In genomic region chr16:1782408-1783247, GRCh38 we compare ENCODE assay signal across 1 cellular context.
A peak's percentile ranks its signal among the peaks of the same experiment; 100 is the strongest.
TF ChIP-seq lines count a peak whose summit lies in the region.

Gene NUBP2, plus strand, starts transcription at chr16:1782960. Its CDS starts 61 bp downstream, at chr16:1783021.
Gene SPSB3, minus strand, starts transcription at chr16:1782571. Its CDS starts 1,088 bp downstream, at chr16:1781483.

TF ChIP-seq in HEK293, 187 proteins besides CTCF, POLR2A, EP300 and RAD21 (continued from another document):
- TF ChIP-seq, protein P1, sequence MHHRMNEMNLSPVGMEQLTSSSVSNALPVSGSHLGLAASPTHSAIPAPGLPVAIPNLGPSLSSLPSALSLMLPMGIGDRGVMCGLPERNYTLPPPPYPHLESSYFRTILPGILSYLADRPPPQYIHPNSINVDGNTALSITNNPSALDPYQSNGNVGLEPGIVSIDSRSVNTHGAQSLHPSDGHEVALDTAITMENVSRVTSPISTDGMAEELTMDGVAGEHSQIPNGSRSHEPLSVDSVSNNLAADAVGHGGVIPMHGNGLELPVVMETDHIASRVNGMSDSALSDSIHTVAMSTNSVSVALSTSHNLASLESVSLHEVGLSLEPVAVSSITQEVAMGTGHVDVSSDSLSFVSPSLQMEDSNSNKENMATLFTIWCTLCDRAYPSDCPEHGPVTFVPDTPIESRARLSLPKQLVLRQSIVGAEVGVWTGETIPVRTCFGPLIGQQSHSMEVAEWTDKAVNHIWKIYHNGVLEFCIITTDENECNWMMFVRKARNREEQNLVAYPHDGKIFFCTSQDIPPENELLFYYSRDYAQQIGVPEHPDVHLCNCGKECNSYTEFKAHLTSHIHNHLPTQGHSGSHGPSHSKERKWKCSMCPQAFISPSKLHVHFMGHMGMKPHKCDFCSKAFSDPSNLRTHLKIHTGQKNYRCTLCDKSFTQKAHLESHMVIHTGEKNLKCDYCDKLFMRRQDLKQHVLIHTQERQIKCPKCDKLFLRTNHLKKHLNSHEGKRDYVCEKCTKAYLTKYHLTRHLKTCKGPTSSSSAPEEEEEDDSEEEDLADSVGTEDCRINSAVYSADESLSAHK (tag by site-specific recombination; IDR thresholded peaks at IDR 0.05), result no peak
- TF ChIP-seq ZBTB20 (tag by site-specific recombination; IDR thresholded peaks at IDR 0.05), result peak; percentile 80
- 0 out of 2 replicates have a peak, but pooled peaks have one; percentile 24 for TF ChIP-seq ZNF184 (tag by site-specific recombination; IDR thresholded peaks at IDR 0.05)
- no peak for TF ChIP-seq ZNF280D (tag by site-specific recombination; IDR thresholded peaks at IDR 0.05)
- no peak for TF ChIP-seq ZNF747 (tag by site-specific recombination; IDR thresholded peaks at IDR 0.05)
- TF ChIP-seq, protein P2, sequence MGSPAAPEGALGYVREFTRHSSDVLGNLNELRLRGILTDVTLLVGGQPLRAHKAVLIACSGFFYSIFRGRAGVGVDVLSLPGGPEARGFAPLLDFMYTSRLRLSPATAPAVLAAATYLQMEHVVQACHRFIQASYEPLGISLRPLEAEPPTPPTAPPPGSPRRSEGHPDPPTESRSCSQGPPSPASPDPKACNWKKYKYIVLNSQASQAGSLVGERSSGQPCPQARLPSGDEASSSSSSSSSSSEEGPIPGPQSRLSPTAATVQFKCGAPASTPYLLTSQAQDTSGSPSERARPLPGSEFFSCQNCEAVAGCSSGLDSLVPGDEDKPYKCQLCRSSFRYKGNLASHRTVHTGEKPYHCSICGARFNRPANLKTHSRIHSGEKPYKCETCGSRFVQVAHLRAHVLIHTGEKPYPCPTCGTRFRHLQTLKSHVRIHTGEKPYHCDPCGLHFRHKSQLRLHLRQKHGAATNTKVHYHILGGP (tag by site-specific recombination; IDR thresholded peaks at IDR 0.05), result no peak
- no peak for TF ChIP-seq ZNF239 (tag by site-specific recombination; IDR thresholded peaks at IDR 0.05)
- TF ChIP-seq ZNF398 (tag by site-specific recombination; IDR thresholded peaks at IDR 0.05), result no peak
- TF ChIP-seq ZNF792 (tag by site-specific recombination; IDR thresholded peaks at IDR 0.05), result no peak
- no peak for TF ChIP-seq ZNF48 (tag by site-specific recombination; IDR thresholded peaks at IDR 0.05)
- no peak for TF ChIP-seq GFI1B (tag by site-specific recombination; IDR thresholded peaks at IDR 0.05)
- no peak for TF ChIP-seq OSR2 (tag by site-specific recombination; IDR thresholded peaks at IDR 0.05)
- TF ChIP-seq, protein P3, sequence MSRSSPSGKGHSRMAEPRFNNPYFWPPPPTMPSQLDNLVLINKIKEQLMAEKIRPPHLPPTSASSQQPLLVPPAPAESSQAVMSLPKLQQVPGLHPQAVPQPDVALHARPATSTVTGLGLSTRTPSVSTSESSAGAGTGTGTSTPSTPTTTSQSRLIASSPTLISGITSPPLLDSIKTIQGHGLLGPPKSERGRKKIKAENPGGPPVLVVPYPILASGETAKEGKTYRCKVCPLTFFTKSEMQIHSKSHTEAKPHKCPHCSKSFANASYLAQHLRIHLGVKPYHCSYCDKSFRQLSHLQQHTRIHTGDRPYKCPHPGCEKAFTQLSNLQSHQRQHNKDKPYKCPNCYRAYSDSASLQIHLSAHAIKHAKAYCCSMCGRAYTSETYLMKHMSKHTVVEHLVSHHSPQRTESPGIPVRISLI (tag by site-specific recombination; IDR thresholded peaks at IDR 0.05), result no peak
- no peak for TF ChIP-seq ZSCAN18 (tag by site-specific recombination; IDR thresholded peaks at IDR 0.05)
- TF ChIP-seq ZNF843 (tag by site-specific recombination; IDR thresholded peaks at IDR 0.05), result 0 out of 2 replicates have a peak, but pooled peaks have one; percentile 9
- no peak for TF ChIP-seq ZNF610 (tag by site-specific recombination; IDR thresholded peaks at IDR 0.05; ENCODE audit: borderline replicate concordance)
- TF ChIP-seq ZNF560 (tag by site-specific recombination; IDR thresholded peaks at IDR 0.05; ENCODE audit: borderline replicate concordance), result no peak
- 0 out of 2 replicates have a peak, but pooled peaks have one; percentile 49 for TF ChIP-seq BCL11A (tag by site-specific recombination; IDR thresholded peaks at IDR 0.05; ENCODE audit: low read depth)
- TF ChIP-seq ZNF23 (tag by site-specific recombination; IDR thresholded peaks at IDR 0.05; ENCODE audit: borderline replicate concordance), result no peak
- no peak for TF ChIP-seq ZFP69B (tag by site-specific recombination; IDR thresholded peaks at IDR 0.05)
- TF ChIP-seq, protein P4, sequence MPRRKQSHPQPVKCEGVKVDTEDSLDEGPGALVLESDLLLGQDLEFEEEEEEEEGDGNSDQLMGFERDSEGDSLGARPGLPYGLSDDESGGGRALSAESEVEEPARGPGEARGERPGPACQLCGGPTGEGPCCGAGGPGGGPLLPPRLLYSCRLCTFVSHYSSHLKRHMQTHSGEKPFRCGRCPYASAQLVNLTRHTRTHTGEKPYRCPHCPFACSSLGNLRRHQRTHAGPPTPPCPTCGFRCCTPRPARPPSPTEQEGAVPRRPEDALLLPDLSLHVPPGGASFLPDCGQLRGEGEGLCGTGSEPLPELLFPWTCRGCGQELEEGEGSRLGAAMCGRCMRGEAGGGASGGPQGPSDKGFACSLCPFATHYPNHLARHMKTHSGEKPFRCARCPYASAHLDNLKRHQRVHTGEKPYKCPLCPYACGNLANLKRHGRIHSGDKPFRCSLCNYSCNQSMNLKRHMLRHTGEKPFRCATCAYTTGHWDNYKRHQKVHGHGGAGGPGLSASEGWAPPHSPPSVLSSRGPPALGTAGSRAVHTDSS (tag by site-specific recombination; IDR thresholded peaks at IDR 0.05), result no peak
- TF ChIP-seq, protein P5, sequence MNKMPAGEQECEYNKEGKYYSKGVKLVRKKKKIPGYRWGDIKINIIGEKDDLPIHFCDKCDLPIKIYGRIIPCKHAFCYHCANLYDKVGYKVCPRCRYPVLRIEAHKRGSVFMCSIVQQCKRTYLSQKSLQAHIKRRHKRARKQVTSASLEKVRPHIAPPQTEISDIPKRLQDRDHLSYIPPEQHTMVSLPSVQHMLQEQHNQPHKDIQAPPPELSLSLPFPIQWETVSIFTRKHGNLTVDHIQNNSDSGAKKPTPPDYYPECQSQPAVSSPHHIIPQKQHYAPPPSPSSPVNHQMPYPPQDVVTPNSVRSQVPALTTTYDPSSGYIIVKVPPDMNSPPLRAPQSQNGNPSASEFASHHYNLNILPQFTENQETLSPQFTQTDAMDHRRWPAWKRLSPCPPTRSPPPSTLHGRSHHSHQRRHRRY (tag by site-specific recombination; IDR thresholded peaks at IDR 0.05), result no peak
- TF ChIP-seq KLF10 (tag by site-specific recombination; IDR thresholded peaks at IDR 0.05), result peak; percentile 71; the same call in 1 of the 2 replicates
- TF ChIP-seq REPIN1 (tag by site-specific recombination; IDR thresholded peaks at IDR 0.05; ENCODE audit: low read depth), result no peak
- no peak for TF ChIP-seq ZNF626 (tag by site-specific recombination; IDR thresholded peaks at IDR 0.05)
- TF ChIP-seq ZNF112 (tag by site-specific recombination; IDR thresholded peaks at IDR 0.05), result no peak
- TF ChIP-seq ZNF26 (tag by site-specific recombination; IDR thresholded peaks at IDR 0.05), result no peak
- TF ChIP-seq BCL11B (tag by site-specific recombination; IDR thresholded peaks at IDR 0.05; ENCODE audit: low read depth), result peak; percentile 89; the same call in 1 of the 2 replicates
- no peak for TF ChIP-seq ZNF571 (tag by site-specific recombination; IDR thresholded peaks at IDR 0.05)
- TF ChIP-seq SP3 (tag by site-specific recombination; IDR thresholded peaks at IDR 0.05), result peak; percentile 99
- no peak for TF ChIP-seq GLI2 (tag by site-specific recombination; IDR thresholded peaks at IDR 0.05; ENCODE audit: borderline replicate concordance, low read depth)
- TF ChIP-seq KLF7 (tag by site-specific recombination; IDR thresholded peaks at IDR 0.05; ENCODE audit: borderline replicate concordance), result no peak
- no peak for TF ChIP-seq ZNF785 (tag by site-specific recombination; IDR thresholded peaks at IDR 0.05)
- TF ChIP-seq ZBTB26 (tag by site-specific recombination; optimal IDR thresholded peaks at IDR 0.05), result peak; percentile 72
- TF ChIP-seq HOXD13 (CRISPR knock-in tag; IDR thresholded peaks at IDR 0.05; ENCODE audit: borderline replicate concordance), result no peak
- TF ChIP-seq TCF7L2 (IDR thresholded peaks at IDR 0.05; ENCODE audit: borderline replicate concordance, low read depth, low read length), result no peak
- TF ChIP-seq MZF1 (tag by site-specific recombination; IDR thresholded peaks at IDR 0.05; ENCODE audit: borderline replicate concordance), result no peak
- TF ChIP-seq ZNF16 (tag by site-specific recombination; IDR thresholded peaks at IDR 0.05; ENCODE audit: low read depth), result no peak
- no peak for TF ChIP-seq ZBTB1 (tag by site-specific recombination; IDR thresholded peaks at IDR 0.05)
- TF ChIP-seq ZNF707 (tag by site-specific recombination; IDR thresholded peaks at IDR 0.05), result no peak
- TF ChIP-seq ZNF510 (tag by site-specific recombination; IDR thresholded peaks at IDR 0.05; ENCODE audit: insufficient replicate concordance), result no peak
- TF ChIP-seq HOXC10 (CRISPR knock-in tag; IDR thresholded peaks at IDR 0.05), result peak; percentile 21; the same call in 1 of the 2 replicates
- TF ChIP-seq ZNF596 (tag by site-specific recombination; IDR thresholded peaks at IDR 0.05), result 0 out of 2 replicates have a peak, but pooled peaks have one; percentile 34
- no peak for TF ChIP-seq ZNF335 (tag by site-specific recombination; conservative IDR thresholded peaks at IDR 0.05)
- TF ChIP-seq ZNF354C (tag by site-specific recombination; IDR thresholded peaks at IDR 0.05; ENCODE audit: borderline replicate concordance, low read depth), result no peak
- no peak for TF ChIP-seq PRDM1 (tag by site-specific recombination; IDR thresholded peaks at IDR 0.05)
- no peak for TF ChIP-seq ZNF311 (tag by site-specific recombination; IDR thresholded peaks at IDR 0.05; ENCODE audit: borderline replicate concordance)
- peak; percentile 28; the same call in 1 of the 2 replicates for TF ChIP-seq GLIS1 (tag by site-specific recombination; IDR thresholded peaks at IDR 0.05)
- TF ChIP-seq ZNF623 (tag by site-specific recombination; IDR thresholded peaks at IDR 0.05), result no peak
